ENCODE assay signal across 23 cellular contexts in the genomic region with DNA sequence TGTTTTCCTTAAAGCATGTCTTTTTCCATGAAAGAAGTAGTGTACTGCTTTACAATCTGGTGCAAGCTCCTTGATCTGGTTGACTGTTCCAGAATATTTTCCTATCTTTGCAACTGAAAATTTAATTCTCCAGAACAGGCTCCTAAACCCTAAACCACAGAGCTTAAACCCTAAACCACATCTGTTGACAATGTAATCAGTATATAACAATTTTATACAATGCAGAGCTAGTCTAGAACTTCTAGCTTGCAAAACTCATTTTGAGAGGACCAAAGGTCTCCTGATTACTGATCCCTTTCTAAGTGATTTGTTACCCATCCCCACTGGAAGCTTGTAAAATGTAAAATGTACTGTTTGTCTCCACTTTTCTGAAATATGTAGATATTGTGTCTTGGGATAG.
DNase-seq lines count a peak whose midpoint lies in the region; ATAC-seq, FAIRE-seq and TF ChIP-seq lines count a peak whose summit lies in the region.
"Had no signal": no experiment of that assay in that cellular context is flagged by ENCODE, and none has a peak within 500 bp of the region (broad histone marks: within the 10 kb centered on the region; RNA-seq: fewer than 3 reads in every experiment).

No MANE protein-coding gene starts in this region.

- H3K4me1 ChIP-seq in psoas muscle: peaks cover 44% of the 10 kb centered on the region
- H3K4me1 ChIP-seq: A549 had no signal

- intact Hi-C loops in psoas muscle (cut with DNase I): loop anchor here in 1 of 2 donors (10.0 kb wide), 1 partner anchor 64 kb away; no protein-coding TSS in a partner anchor

- H3K27me3 ChIP-seq in psoas muscle (ENCODE audit: insufficient read depth in 3 of 3, low read length in 2 of 3): no peaks in the 10 kb centered on the region
- H3K27me3 ChIP-seq: BLaER1 had no signal

- H3K27ac ChIP-seq in psoas muscle: peak overlapping the region; percentile 83
- H3K27ac ChIP-seq: 22Rv1, A549, BLaER1 had no signal

- H3K4me3 ChIP-seq in Jurkat, Clone E6-1 (ENCODE audit: low read length): no peak overlapping the region
- H3K4me3 ChIP-seq in fibroblast of villous mesenchyme (ENCODE audit: low read depth, low read length) (no peak overlapping the region), psoas muscle (no peak overlapping the region)
- H3K4me3 ChIP-seq: A549, BLaER1, GM12878 had no signal

- in situ Hi-C loops in GM13976 (cut with MboI; ENCODE audit: low sequenced_read_pairs, unreplicated experiment): no loop called here

- no peak for FAIRE-seq in GM12892 (lab: Jason Lieb, UNC)
- FAIRE-seq: A549, GM12878, GM18507, HTR-8/SVneo had no signal

- DNase-seq in Jurkat, Clone E6-1 (ENCODE audit: low read depth, low spot score): peak; percentile 9
- peak; percentile 4 for DNase-seq in SW480 (ENCODE audit: low spot score)
- peak; percentile 74 for DNase-seq in fibroblast of villous mesenchyme (ENCODE audit: low read depth)
- no peak for DNase-seq in psoas muscle
- DNase-seq in GM13976 (ENCODE audit: low spot score): no peak
- DNase-seq in DMS79 (lab: John Stamatoyannopoulos, UW): no peak
- DNase-seq in GM12892 (ENCODE audit: insufficient read length): no peak
- DNase-seq in AML-193 (lab: John Stamatoyannopoulos, UW): no peak
- DNase-seq: Calu3; CD8-positive, alpha-beta T cell; DND-41; EL; GOT3; H7; HFFc6; IMR-90 had no signal

- H3K9me3 ChIP-seq in psoas muscle: no peaks in the 10 kb centered on the region
- H3K9me3 ChIP-seq: A549 had no signal

- H3K36me3 ChIP-seq in psoas muscle (ENCODE audit: insufficient read depth in 1 of 2, low read depth in 1 of 2): no peaks in the 10 kb centered on the region

- no peak for TF ChIP-seq CTCF in fibroblast of villous mesenchyme (IDR thresholded peaks at IDR 0.05; ENCODE audit: insufficient read depth, low read depth, low read length)
- TF ChIP-seq CTCF in psoas muscle (IDR thresholded peaks at IDR 0.05): no peak
- no peak for TF ChIP-seq CTCF in GM13976 (IDR thresholded peaks at IDR 0.05; ENCODE audit: borderline replicate concordance, control extremely low read depth, extremely low read depth, insufficient read depth, missing control alignments)

- no peak for ATAC-seq in psoas muscle
- ATAC-seq: A549; CD8-positive, alpha-beta T cell; HCT116 had no signal

- no peak for TF ChIP-seq POLR2A in GM12892 (IDR thresholded peaks at IDR 0.05; ENCODE audit: low read depth, low read length)

Comparison
In these comparisons a context has a peak if more than half of its experiments do, and no peak if none do; other contexts are left out.
1. DNase-seq: peak in Jurkat, Clone E6-1 (single experiment), SW480 (single experiment) and fibroblast of villous mesenchyme (single experiment); none in psoas muscle (0 of 2), GM13976 (single experiment), DMS79 (single experiment), GM12892 (single experiment) and AML-193 (0 of 2).